In genomic region chr7:93921190-93921585, GRCh38 we compare ENCODE assay signal across 9 cellular contexts. TPM values are rescaled to one million over a fixed set of nuclear protein-coding genes. Genes with fewer than 3 reads are reported as not detected.
DNase-seq lines count a peak whose midpoint lies in the region; ATAC-seq, FAIRE-seq and TF ChIP-seq lines count a peak whose summit lies in the region.
"Had no signal": no experiment of that assay in that cellular context is flagged by ENCODE, and none has a peak within 500 bp of the region (broad histone marks: within the 10 kb centered on the region; RNA-seq: fewer than 3 reads in every experiment).

No MANE protein-coding gene starts in this region.

- H3K27ac Mint-ChIP-seq in T-helper 1 cell treated with Interleukin-12 subunit alpha and Interleukin-12 subunit beta and Interleukin-4 antibody, amounts not matched to agents 30 μg/mL and 1 μg/mL, for 36 hours, result no peak overlapping the region
- H3K27ac Mint-ChIP-seq in astrocyte (ENCODE audit: unreplicated experiment), result peak overlapping the region; percentile 12

- no peaks in the 10 kb centered on the region for H3K9me3 Mint-ChIP-seq in T-helper 1 cell treated with Interleukin-12 subunit alpha and Interleukin-12 subunit beta and Interleukin-4 antibody, amounts not matched to agents 30 μg/mL and 1 μg/mL, for 36 hours
- H3K9me3 Mint-ChIP-seq in astrocyte (ENCODE audit: unreplicated experiment), result no peaks in the 10 kb centered on the region

- no peak for TF ChIP-seq CTCF in astrocyte (IDR thresholded peaks at IDR 0.05; ENCODE audit: insufficient read depth, low read depth, low read length)
- TF ChIP-seq CTCF in left lung (IDR thresholded peaks at IDR 0.05), result no peak

- peak; percentile 16 for ATAC-seq in left lung

- peak overlapping the region; percentile 67 for H3K4me3 Mint-ChIP-seq in T-helper 1 cell treated with Interleukin-12 subunit alpha and Interleukin-12 subunit beta and Interleukin-4 antibody, amounts not matched to agents 30 μg/mL and 1 μg/mL, for 36 hours
- H3K4me3 Mint-ChIP-seq in astrocyte (ENCODE audit: unreplicated experiment), result peak overlapping the region; percentile 89

- peaks cover 28% of the 10 kb centered on the region for H3K27me3 Mint-ChIP-seq in T-helper 1 cell treated with Interleukin-12 subunit alpha and Interleukin-12 subunit beta and Interleukin-4 antibody, amounts not matched to agents 30 μg/mL and 1 μg/mL, for 36 hours (ENCODE audit: low read depth)
- H3K27me3 Mint-ChIP-seq in astrocyte (ENCODE audit: low read depth, unreplicated experiment), result no peaks in the 10 kb centered on the region

- peak overlapping the region; percentile 86 for H3K4me2 ChIP-seq in astrocyte (ENCODE audit: low read length)

- peak; percentile 5 for FAIRE-seq in astrocyte (lab: Jason Lieb, UNC)

- no peaks in the 10 kb centered on the region for H3K27me3 ChIP-seq in astrocyte (ENCODE audit: insufficient read depth, low read length)
- peaks cover 5 to 21% of the 10 kb centered on the region in 2 donors for H3K27me3 ChIP-seq in left lung
- H3K27me3 ChIP-seq in subcutaneous abdominal adipose tissue (ENCODE audit: control insufficient read depth in 5 of 5, insufficient read depth in 4 of 5, low read length in 5 of 5), result no peaks in the 10 kb centered on the region

- H3K9ac ChIP-seq in astrocyte (ENCODE audit: low read length), result peak overlapping the region; percentile 88
- peak overlapping the region in 4 of 5 donors; percentile 29 to 88 (median 49) for H3K9ac ChIP-seq in subcutaneous abdominal adipose tissue (ENCODE audit: low read length in 5 of 5)

- H3K4me1 ChIP-seq in astrocyte (ENCODE audit: insufficient read depth, low read length), result peaks cover 16% of the 10 kb centered on the region
- no peaks in the 10 kb centered on the region for H3K4me1 ChIP-seq in left lung
- peaks cover 0 to 34% (median 22%) of the 10 kb centered on the region in 5 donors for H3K4me1 ChIP-seq in subcutaneous abdominal adipose tissue (ENCODE audit: control insufficient read depth in 5 of 5, insufficient read depth in 5 of 5, low read length in 5 of 5)

- H3K4me1 Mint-ChIP-seq in T-helper 1 cell treated with Interleukin-12 subunit alpha and Interleukin-12 subunit beta and Interleukin-4 antibody, amounts not matched to agents 30 μg/mL and 1 μg/mL, for 36 hours (ENCODE audit: low read depth), result no peaks in the 10 kb centered on the region
- H3K4me1 Mint-ChIP-seq in astrocyte (ENCODE audit: low read depth, unreplicated experiment), result peaks cover 14% of the 10 kb centered on the region

- peak overlapping the region; percentile 75 for H3K4me3 ChIP-seq in astrocyte (ENCODE audit: insufficient read depth, low read depth, low read length)
- H3K4me3 ChIP-seq in left lung, result peak overlapping the region; percentile 42 to 45
- peak overlapping the region; percentile 76 to 95 (median 83) for H3K4me3 ChIP-seq in subcutaneous abdominal adipose tissue (ENCODE audit: low read depth in 1 of 5, low read length in 5 of 5)

- H2AFZ ChIP-seq in astrocyte (ENCODE audit: low read depth, low read length), result peak overlapping the region; percentile 85

- H4K20me1 ChIP-seq in astrocyte (ENCODE audit: insufficient read depth, low read length), result no peaks in the 10 kb centered on the region

- H3K27ac ChIP-seq in astrocyte (ENCODE audit: low read depth, low read length), result peak overlapping the region; percentile 81
- H3K27ac ChIP-seq in left lung, result peak overlapping the region; percentile 65 to 77
- H3K27ac ChIP-seq in subcutaneous abdominal adipose tissue (ENCODE audit: low read depth, low read length), result peak overlapping the region; percentile 99
- H3K27ac ChIP-seq: 22Rv1 had no signal

- H3K9me3 ChIP-seq in astrocyte (ENCODE audit: insufficient read depth, low read depth, low read length), result no peaks in the 10 kb centered on the region
- H3K9me3 ChIP-seq in left lung, result no peaks in the 10 kb centered on the region
- H3K9me3 ChIP-seq in subcutaneous abdominal adipose tissue (ENCODE audit: control insufficient read depth in 5 of 5, low read length in 5 of 5), result no peaks in the 10 kb centered on the region

- H3K36me3 ChIP-seq in astrocyte (ENCODE audit: insufficient read depth, low read length), result peaks cover 6% of the 10 kb centered on the region
- H3K36me3 ChIP-seq in left lung, result no peaks in the 10 kb centered on the region
- peaks cover 2 to 4% (median 2%) of the 10 kb centered on the region in 5 donors for H3K36me3 ChIP-seq in subcutaneous abdominal adipose tissue (ENCODE audit: control insufficient read depth in 5 of 5, insufficient read depth in 5 of 5, low read length in 5 of 5)

- peaks cover 29% of the 10 kb centered on the region for H3K79me2 ChIP-seq in astrocyte (ENCODE audit: insufficient read depth, low read length)

- intact Hi-C loops in left lung (cut with DNase I), result no loop called here

- no peak for DNase-seq in T-helper 1 cell
- DNase-seq in astrocyte (ENCODE audit: low read depth), result no peak
- DNase-seq in left lung, result no peak
- DNase-seq in NOMO-1 treated with dmso at 0.1 percent for 144 hours (lab: John Stamatoyannopoulos, UW; ENCODE audit: unreplicated experiment), result no peak
- no peak for DNase-seq in retina
- DNase-seq in amygdala (lab: John Stamatoyannopoulos, UW), result no peak

- H3K36me3 Mint-ChIP-seq in T-helper 1 cell treated with Interleukin-12 subunit alpha and Interleukin-12 subunit beta and Interleukin-4 antibody, amounts not matched to agents 30 μg/mL and 1 μg/mL, for 36 hours (ENCODE audit: low read depth), result no peaks in the 10 kb centered on the region
- H3K36me3 Mint-ChIP-seq in astrocyte (ENCODE audit: low read depth, unreplicated experiment), result peaks cover 5% of the 10 kb centered on the region

RNA-seq across cellular contexts. Expression of gene GNG11, which starts 0.3 kb away (rescaled TPM):
- total RNA-seq in astrocyte (7.7 and 8.8 TPM in 2 replicates), left lung (10 to 100 TPM; 15.6 to 18.2 TPM)

RNA-seq across cellular contexts. Expression of gene GNGT1, which starts 14.8 kb away (rescaled TPM):
- total RNA-seq in astrocyte, result not detected in 2 replicates
- total RNA-seq in left lung, result not detected

RNA-seq across cellular contexts. Expression of gene TFPI2, which starts 30.6 kb away (rescaled TPM):
- 66.2 and 74.8 TPM in 2 replicates for total RNA-seq in astrocyte
- total RNA-seq in left lung, result 1 to 10 TPM; 4.5 to 9.0 TPM
